ENCODE assay signal across 1 cellular context in the genomic region with DNA sequence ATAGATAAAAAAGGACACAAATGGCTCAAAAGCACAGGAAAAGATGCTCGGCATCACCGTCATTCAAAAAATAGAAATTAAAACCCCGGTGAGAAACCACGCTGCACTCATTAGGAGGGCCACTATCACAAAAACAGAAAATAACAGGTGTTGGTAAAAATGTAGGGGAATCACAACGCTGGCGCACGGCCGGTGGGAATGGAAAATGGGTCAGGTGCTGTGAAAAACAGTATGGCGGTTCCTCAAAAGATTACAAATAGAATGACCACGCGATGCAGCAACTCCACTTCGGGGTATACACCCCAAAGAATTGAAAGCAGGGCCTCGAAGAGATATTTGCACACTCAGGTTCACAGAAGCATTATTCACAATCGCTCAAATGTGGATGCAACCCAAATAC.
TF ChIP-seq lines count a peak whose summit lies in the region.

No MANE protein-coding gene starts in this region.

TF ChIP-seq in GM12878, 131 proteins besides CTCF, POLR2A, EP300 and RAD21 (continued from another document):
- TF ChIP-seq, protein P1, sequence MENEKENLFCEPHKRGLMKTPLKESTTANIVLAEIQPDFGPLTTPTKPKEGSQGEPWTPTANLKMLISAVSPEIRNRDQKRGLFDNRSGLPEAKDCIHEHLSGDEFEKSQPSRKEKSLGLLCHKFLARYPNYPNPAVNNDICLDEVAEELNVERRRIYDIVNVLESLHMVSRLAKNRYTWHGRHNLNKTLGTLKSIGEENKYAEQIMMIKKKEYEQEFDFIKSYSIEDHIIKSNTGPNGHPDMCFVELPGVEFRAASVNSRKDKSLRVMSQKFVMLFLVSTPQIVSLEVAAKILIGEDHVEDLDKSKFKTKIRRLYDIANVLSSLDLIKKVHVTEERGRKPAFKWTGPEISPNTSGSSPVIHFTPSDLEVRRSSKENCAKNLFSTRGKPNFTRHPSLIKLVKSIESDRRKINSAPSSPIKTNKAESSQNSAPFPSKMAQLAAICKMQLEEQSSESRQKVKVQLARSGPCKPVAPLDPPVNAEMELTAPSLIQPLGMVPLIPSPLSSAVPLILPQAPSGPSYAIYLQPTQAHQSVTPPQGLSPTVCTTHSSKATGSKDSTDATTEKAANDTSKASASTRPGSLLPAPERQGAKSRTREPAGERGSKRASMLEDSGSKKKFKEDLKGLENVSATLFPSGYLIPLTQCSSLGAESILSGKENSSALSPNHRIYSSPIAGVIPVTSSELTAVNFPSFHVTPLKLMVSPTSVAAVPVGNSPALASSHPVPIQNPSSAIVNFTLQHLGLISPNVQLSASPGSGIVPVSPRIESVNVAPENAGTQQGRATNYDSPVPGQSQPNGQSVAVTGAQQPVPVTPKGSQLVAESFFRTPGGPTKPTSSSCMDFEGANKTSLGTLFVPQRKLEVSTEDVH (IDR thresholded peaks at IDR 0.05; ENCODE audit: low read depth, partially characterized antibody), result no peak
- TF ChIP-seq JUND (IDR thresholded peaks at IDR 0.05; ENCODE audit: low read depth, low read length) (no peak), TCF3 (IDR thresholded peaks at IDR 0.05; ENCODE audit: borderline replicate concordance, insufficient read depth, low read depth, low read length) (no peak), BHLHE40 (IDR thresholded peaks at IDR 0.05; ENCODE audit: borderline replicate concordance in 1 of 2, low read depth in 2 of 2, low read length in 1 of 2) (no peak), FOXM1 (IDR thresholded peaks at IDR 0.05; ENCODE audit: low read depth, low read length) (no peak), KDM1A (IDR thresholded peaks at IDR 0.05; ENCODE audit: borderline replicate concordance) (no peak), POLR2AphosphoS5 (IDR thresholded peaks at IDR 0.05; ENCODE audit: low read length) (no peak), SPI1 (IDR thresholded peaks at IDR 0.05; ENCODE audit: borderline replicate concordance, insufficient read depth, low read depth, low read length) (no peak), WRNIP1 (IDR thresholded peaks at IDR 0.05; ENCODE audit: borderline replicate concordance, low read depth, low read length) (no peak)
- TF ChIP-seq, protein P2, sequence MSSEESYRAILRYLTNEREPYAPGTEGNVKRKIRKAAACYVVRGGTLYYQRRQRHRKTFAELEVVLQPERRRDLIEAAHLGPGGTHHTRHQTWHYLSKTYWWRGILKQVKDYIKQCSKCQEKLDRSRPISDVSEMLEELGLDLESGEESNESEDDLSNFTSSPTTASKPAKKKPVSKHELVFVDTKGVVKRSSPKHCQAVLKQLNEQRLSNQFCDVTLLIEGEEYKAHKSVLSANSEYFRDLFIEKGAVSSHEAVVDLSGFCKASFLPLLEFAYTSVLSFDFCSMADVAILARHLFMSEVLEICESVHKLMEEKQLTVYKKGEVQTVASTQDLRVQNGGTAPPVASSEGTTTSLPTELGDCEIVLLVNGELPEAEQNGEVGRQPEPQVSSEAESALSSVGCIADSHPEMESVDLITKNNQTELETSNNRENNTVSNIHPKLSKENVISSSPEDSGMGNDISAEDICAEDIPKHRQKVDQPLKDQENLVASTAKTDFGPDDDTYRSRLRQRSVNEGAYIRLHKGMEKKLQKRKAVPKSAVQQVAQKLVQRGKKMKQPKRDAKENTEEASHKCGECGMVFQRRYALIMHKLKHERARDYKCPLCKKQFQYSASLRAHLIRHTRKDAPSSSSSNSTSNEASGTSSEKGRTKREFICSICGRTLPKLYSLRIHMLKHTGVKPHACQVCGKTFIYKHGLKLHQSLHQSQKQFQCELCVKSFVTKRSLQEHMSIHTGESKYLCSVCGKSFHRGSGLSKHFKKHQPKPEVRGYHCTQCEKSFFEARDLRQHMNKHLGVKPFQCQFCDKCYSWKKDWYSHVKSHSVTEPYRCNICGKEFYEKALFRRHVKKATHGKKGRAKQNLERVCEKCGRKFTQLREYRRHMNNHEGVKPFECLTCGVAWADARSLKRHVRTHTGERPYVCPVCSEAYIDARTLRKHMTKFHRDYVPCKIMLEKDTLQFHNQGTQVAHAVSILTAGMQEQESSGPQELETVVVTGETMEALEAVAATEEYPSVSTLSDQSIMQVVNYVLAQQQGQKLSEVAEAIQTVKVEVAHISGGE (CRISPR knock-in tag; IDR thresholded peaks at IDR 0.05), result no peak
- TF ChIP-seq, protein P3, sequence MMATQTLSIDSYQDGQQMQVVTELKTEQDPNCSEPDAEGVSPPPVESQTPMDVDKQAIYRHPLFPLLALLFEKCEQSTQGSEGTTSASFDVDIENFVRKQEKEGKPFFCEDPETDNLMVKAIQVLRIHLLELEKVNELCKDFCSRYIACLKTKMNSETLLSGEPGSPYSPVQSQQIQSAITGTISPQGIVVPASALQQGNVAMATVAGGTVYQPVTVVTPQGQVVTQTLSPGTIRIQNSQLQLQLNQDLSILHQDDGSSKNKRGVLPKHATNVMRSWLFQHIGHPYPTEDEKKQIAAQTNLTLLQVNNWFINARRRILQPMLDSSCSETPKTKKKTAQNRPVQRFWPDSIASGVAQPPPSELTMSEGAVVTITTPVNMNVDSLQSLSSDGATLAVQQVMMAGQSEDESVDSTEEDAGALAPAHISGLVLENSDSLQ (IDR thresholded peaks at IDR 0.05), result no peak
